Comparison of ENCODE assay signal across 8 cellular contexts in genomic region chr5:73201547-73202513, GRCh38. TPM values are rescaled to one million over a fixed set of nuclear protein-coding genes. Genes with fewer than 3 reads are reported as not detected.
DNase-seq lines count a peak whose midpoint lies in the region; ATAC-seq and TF ChIP-seq lines count a peak whose summit lies in the region.

No MANE protein-coding gene starts in this region.

- no peak for TF ChIP-seq POLR2A in thyroid gland (IDR thresholded peaks at IDR 0.05)

- no peaks in the 10 kb centered on the region for H3K27me3 ChIP-seq in thyroid gland

- peaks cover 0 to 8% of the 10 kb centered on the region in 2 donors for H3K4me1 ChIP-seq in thyroid gland

- peak; percentile 77 for ATAC-seq in HG03196 (IDR thresholded peaks at IDR 0.05; ENCODE audit: unreplicated experiment)

- no peak overlapping the region for H3K4me3 ChIP-seq in GM12875 (ENCODE audit: low read depth, low read length)
- no peak overlapping the region for H3K4me3 ChIP-seq in fibroblast of villous mesenchyme (ENCODE audit: low read depth, low read length)
- peak overlapping the region in 1 of 3 donors; percentile 17 for H3K4me3 ChIP-seq in thyroid gland (replicated peaks in 1 of 3)

- DNase-seq in RPMI8226 (peak; percentile 81), fibroblast of villous mesenchyme (ENCODE audit: low read depth) (peak; percentile 61), nucleus accumbens (lab: John Stamatoyannopoulos, UW) (peak in 49 of 56 donors; percentile 0 to 78 (median 39)), thyroid gland (peak; percentile 94 to 96), GF-D8 (lab: John Stamatoyannopoulos, UW) (no peak)
- DNase-seq in activated T-helper 1 cell treated with anti-CD3 and anti-CD28 coated beads, Interleukin-2, amount 50 U/mL, for 16 hours (ENCODE audit: low read depth in 1 of 2, low spot score in 1 of 2): peak; percentile 45 to 49

- H3K27ac ChIP-seq in thyroid gland: no peak overlapping the region

- TF ChIP-seq CTCF in GM12875 (IDR thresholded peaks at IDR 0.05; ENCODE audit: borderline replicate concordance, insufficient read depth, low read depth, low read length): peak; percentile 90
- TF ChIP-seq CTCF in fibroblast of villous mesenchyme (IDR thresholded peaks at IDR 0.05; ENCODE audit: insufficient read depth, low read depth, low read length): peak; percentile 92
- peak; percentile 81 to 96 (median 90) for TF ChIP-seq CTCF in thyroid gland (IDR thresholded peaks at IDR 0.05)

- WGBS in thyroid gland, 2 donors: 32 to 34% methylated on average over 29 to 33 of the region's 34 CpGs

- no peaks in the 10 kb centered on the region for H3K36me3 ChIP-seq in thyroid gland

- H3K9me3 ChIP-seq in thyroid gland: no peaks in the 10 kb centered on the region

- intact Hi-C loops in thyroid gland (cut with DNase I): loop anchor here (5.0 kb wide), 1 partner anchor 120 kb away; no protein-coding TSS in a partner anchor

RNA-seq across cellular contexts. Expression of gene TMEM174, which starts 28.8 kb away (rescaled TPM):
- total RNA-seq in fibroblast of villous mesenchyme (not detected in 2 replicates), thyroid gland (1 to 10 TPM in 1 of 4 donors, under 1 TPM in 2, not detected in 1; 0.22 to 1.5 (median 0.38) TPM)
